Comparison of ENCODE assay signal across 8 cellular contexts in genomic region chr1:109493805-109494539, GRCh38. TPM values are rescaled to one million over a fixed set of nuclear protein-coding genes. Genes with fewer than 3 reads are reported as not detected.
A peak's percentile ranks its signal among the peaks of the same experiment; 100 is the strongest.
DNase-seq lines count a peak whose midpoint lies in the region; ATAC-seq and TF ChIP-seq lines count a peak whose summit lies in the region.

CYB561D1 (plus strand) TSS chr1:109494094; CDS start chr1:109494140, 46 bp downstream.

- H3K9me3 ChIP-seq in adipocyte (ENCODE audit: control insufficient read depth, low read length), result no peaks in the 10 kb centered on the region
- no peaks in the 10 kb centered on the region for H3K9me3 ChIP-seq in heart right ventricle
- H3K9me3 ChIP-seq in prostate gland, result no peaks in the 10 kb centered on the region

- TF ChIP-seq POLR2A in prostate gland (IDR thresholded peaks at IDR 0.05), result peak; percentile 42

- H3K27me3 ChIP-seq in adipocyte (replicated peaks; ENCODE audit: control insufficient read depth, insufficient read depth, low read length) (no peaks in the 10 kb centered on the region), heart right ventricle (no peaks in the 10 kb centered on the region), prostate gland (replicated peaks; ENCODE audit: insufficient read depth) (no peaks in the 10 kb centered on the region)

- H3K27me3 Mint-ChIP-seq in HFFc6 (ENCODE audit: insufficient read depth), result no peaks in the 10 kb centered on the region

- H3K4me1 ChIP-seq in adipocyte (ENCODE audit: control insufficient read depth, insufficient read depth, low read length) (peaks cover 20% of the 10 kb centered on the region), heart right ventricle (peaks cover 0 to 42% (median 21%) of the 10 kb centered on the region in 9 donors), prostate gland (replicated peaks) (peaks cover 8% of the 10 kb centered on the region), urinary bladder (ENCODE audit: insufficient read depth) (no peaks in the 10 kb centered on the region)

- peak within 1 kb of the TSS; percentile 91 for H3K4me3 ChIP-seq in GM12865 (ENCODE audit: low read depth, low read length)
- peak within 1 kb of the TSS; percentile 96 for H3K4me3 ChIP-seq in adipocyte (ENCODE audit: low read length)
- H3K4me3 ChIP-seq in heart right ventricle, result peak within 1 kb of the TSS; percentile 56 to 98 (median 86)
- peak within 1 kb of the TSS; percentile 68 to 79 for H3K4me3 ChIP-seq in prostate gland
- peak within 1 kb of the TSS; percentile 69 for H3K4me3 ChIP-seq in urinary bladder (ENCODE audit: low read depth, low read length)

- H3K9ac ChIP-seq in adipocyte (ENCODE audit: low read length), result peak within 1 kb of the TSS; percentile 86

- H3K9me3 Mint-ChIP-seq in HFFc6, result no peaks in the 10 kb centered on the region

- WGBS in heart right ventricle, 2 donors, result 0 to 1% methylated on average over 44 of the region's 44 CpGs
- under 1% methylated on average over 44 of the region's 44 CpGs for WGBS in prostate gland
- WGBS in urinary bladder, result under 1% methylated on average over 44 of the region's 44 CpGs

- H3K36me3 ChIP-seq in adipocyte (ENCODE audit: control insufficient read depth, insufficient read depth, low read length, severe bottlenecking), result peaks cover 57% of the 10 kb centered on the region
- peaks cover 0 to 44% (median 8%) of the 10 kb centered on the region in 9 donors for H3K36me3 ChIP-seq in heart right ventricle
- no peaks in the 10 kb centered on the region for H3K36me3 ChIP-seq in prostate gland
- H3K36me3 ChIP-seq in urinary bladder (ENCODE audit: insufficient read depth), result no peaks in the 10 kb centered on the region

- TF ChIP-seq CTCF in GM12865 (IDR thresholded peaks at IDR 0.05; ENCODE audit: insufficient read depth, low read depth, low read length, missing control alignments), result peak; percentile 91
- peak; percentile 96 for TF ChIP-seq CTCF in HFFc6 (IDR thresholded peaks at IDR 0.05)
- TF ChIP-seq CTCF in heart right ventricle (IDR thresholded peaks at IDR 0.05), result peak; percentile 92 to 100 (median 97)
- TF ChIP-seq CTCF in prostate gland (IDR thresholded peaks at IDR 0.05), result peak; percentile 64 to 95 (median 90)

- H3K27ac Mint-ChIP-seq in HFFc6, result peak within 1 kb of the TSS; percentile 55

- DNase-seq in GM12865 (ENCODE audit: low read depth) (peak; percentile 91), HFFc6 (peak; percentile 69), NAMALWA (ENCODE audit: low spot score) (peak; percentile 94), SW480 (ENCODE audit: low spot score) (peak; percentile 81), adipocyte (ENCODE audit: low read depth) (peak; percentile 94), heart right ventricle (peak; percentile 85 to 91), prostate gland (ENCODE audit: low spot score) (peak; percentile 76)

- peak within 1 kb of the TSS; percentile 96 for H3K4me3 Mint-ChIP-seq in HFFc6

- H3K4me1 Mint-ChIP-seq in HFFc6 (ENCODE audit: low read depth), result peaks cover 42% of the 10 kb centered on the region

- peak; percentile 88 to 95 (median 93) for ATAC-seq in heart right ventricle

- H3K36me3 Mint-ChIP-seq in HFFc6 (ENCODE audit: low read depth), result no peaks in the 10 kb centered on the region; the same call in 1 of the 2 replicates

- peak within 1 kb of the TSS in 9 of 10 donors; percentile 46 to 92 (median 79) for H3K27ac ChIP-seq in heart right ventricle
- peak within 1 kb of the TSS; percentile 74 for H3K27ac ChIP-seq in prostate gland
- H3K27ac ChIP-seq in urinary bladder (ENCODE audit: low read depth), result peak within 1 kb of the TSS; percentile 26

- intact Hi-C loops in heart right ventricle (cut with DNase I), result loop anchor here in 5 of 10 donors (1.0 to 2.0 kb wide), 2 partner anchors 38 to 39 kb away; no protein-coding TSS in a partner anchor
- intact Hi-C loops in prostate gland (cut with DNase I), result no loop called here

RNA-seq across cellular contexts. Expression of gene CYB561D1, which starts in this region (rescaled TPM):
- 10 to 100 TPM in 1 of 6 experiments, 1 to 10 TPM in 5; 7.2 to 10.3 (median 8.1) TPM for total RNA-seq in HFFc6 (2021; fragmentation: NEBNext Ultra II Directional; extraction: Animal tissue kit (Norgen Biotek cat#: 25700))
- total RNA-seq in heart right ventricle, result 1 to 10 TPM; 3.3 to 7.6 (median 4.5) TPM
- 1 to 10 TPM; 3.0 to 3.6 TPM for polyA plus RNA-seq in heart right ventricle
- 10 to 100 TPM; 12.0 to 12.3 TPM for total RNA-seq in prostate gland
- total RNA-seq in urinary bladder, result 4.0 TPM
- polyA plus RNA-seq in urinary bladder, result 9.4 TPM

Comparison
In these comparisons a context has a peak if more than half of its experiments do, and no peak if none do; other contexts are left out.
1. Peak in every context shown above with its lines: DNase-seq, ATAC-seq, H3K4me3 ChIP-seq and H3K27ac ChIP-seq.
2. H3K27ac ChIP-seq: peak in every context shown above with its lines; median percentile 79 in heart right ventricle; 74 in prostate gland; 26 in urinary bladder.